In the genomic region with DNA sequence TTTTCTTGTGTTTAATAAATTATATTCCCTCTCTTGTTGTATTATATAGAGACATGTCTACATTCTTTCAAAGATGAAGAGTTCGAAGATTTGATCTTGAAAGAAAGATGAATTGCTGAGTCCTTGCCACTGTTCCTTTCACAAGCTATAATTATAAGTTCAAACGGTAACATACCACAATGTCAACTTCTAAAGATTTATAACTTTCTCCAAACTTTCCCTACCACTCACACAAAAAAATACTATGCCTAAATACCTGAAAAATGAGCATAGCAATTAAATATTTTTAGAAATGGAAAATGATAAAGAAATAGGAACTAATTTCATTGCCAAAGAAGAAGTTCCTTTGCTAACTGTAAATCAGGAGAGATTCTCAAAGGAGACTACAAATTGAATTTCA, we compare ENCODE assay signal across 40 cellular contexts.
"Had no signal": no experiment of that assay in that cellular context is flagged by ENCODE, and none has a peak within 500 bp of the region (broad histone marks: within the 10 kb centered on the region; RNA-seq: fewer than 3 reads in every experiment).

No MANE protein-coding gene starts in this region.

- H3K27me3 ChIP-seq: adrenal gland, Peyer's patch, SJSA1 had no signal

- H3K27me3 Mint-ChIP-seq: activated CD4-positive, alpha-beta memory T cell treated with anti-CD3 and anti-CD28 coated beads, Interleukin-2, amount 10 ng/mL, durations not matched to agents 7 days and 5 days; activated CD8-positive, alpha-beta memory T cell treated with anti-CD3 and anti-CD28 coated beads, Interleukin-2, amount 10 ng/mL, durations not matched to agents 7 days and 5 days; activated T-helper 17 cell treated with anti-CD3 and anti-CD28 coated beads, Interleukin-2, amount 50 U/mL, for 72 hours; brain had no signal

- FAIRE-seq: bronchial epithelial cell had no signal

- H3K4me1 ChIP-seq: Peyer's patch, SJSA1 had no signal

- H3K27ac ChIP-seq: adrenal gland, Peyer's patch, SJSA1, WERI-Rb-1 had no signal

- H3K4me3 Mint-ChIP-seq: activated CD4-positive, alpha-beta memory T cell treated with anti-CD3 and anti-CD28 coated beads, Interleukin-2, amount 10 ng/mL, durations not matched to agents 7 days and 5 days; activated CD8-positive, alpha-beta memory T cell treated with anti-CD3 and anti-CD28 coated beads, Interleukin-2, amount 10 ng/mL, durations not matched to agents 7 days and 5 days; activated T-cell treated with anti-CD3 and anti-CD28 coated beads, Interleukin-2, amount 50 U/mL, for 72 hours; activated T-helper 17 cell treated with anti-CD3 and anti-CD28 coated beads, Interleukin-2, amount 50 U/mL, for 72 hours; brain had no signal

- H3K36me3 Mint-ChIP-seq: brain had no signal

- H3K27ac Mint-ChIP-seq: activated CD4-positive, alpha-beta memory T cell treated with anti-CD3 and anti-CD28 coated beads, Interleukin-2, amount 10 ng/mL, durations not matched to agents 7 days and 5 days; activated CD8-positive, alpha-beta memory T cell treated with anti-CD3 and anti-CD28 coated beads, Interleukin-2, amount 10 ng/mL, durations not matched to agents 7 days and 5 days; activated naive CD4-positive, alpha-beta T cell treated with anti-CD3 and anti-CD28 coated beads, Interleukin-2, amount 50 U/mL, for 72 hours; activated T-cell treated with anti-CD3 and anti-CD28 coated beads, Interleukin-2, amount 50 U/mL, for 72 hours; activated T-helper 17 cell treated with anti-CD3 and anti-CD28 coated beads, Interleukin-2, amount 50 U/mL, for 72 hours; brain had no signal

- H3K36me3 ChIP-seq: adrenal gland, Peyer's patch had no signal

- ATAC-seq: activated CD8-positive, alpha-beta memory T cell treated with anti-CD3 and anti-CD28 coated beads, Interleukin-2, amount 10 ng/mL, durations not matched to agents 7 days and 5 days; activated naive CD4-positive, alpha-beta T cell treated with anti-CD3 and anti-CD28 coated beads, Interleukin-2, amount 50 U/mL, for 72 hours; activated T-cell treated with anti-CD3 and anti-CD28 coated beads, Interleukin-2, amount 50 U/mL, for 72 hours; activated T-helper 17 cell treated with anti-CD3 and anti-CD28 coated beads, Interleukin-2, amount 50 U/mL, for 72 hours; PC-3 had no signal

- H3K9me3 ChIP-seq: Peyer's patch, SJSA1 had no signal

- H3K9me3 Mint-ChIP-seq: activated CD4-positive, alpha-beta memory T cell treated with anti-CD3 and anti-CD28 coated beads, Interleukin-2, amount 10 ng/mL, durations not matched to agents 7 days and 5 days; activated naive CD4-positive, alpha-beta T cell treated with anti-CD3 and anti-CD28 coated beads, Interleukin-2, amount 50 U/mL, for 72 hours; activated T-cell treated with anti-CD3 and anti-CD28 coated beads, Interleukin-2, amount 50 U/mL, for 72 hours; activated T-helper 17 cell treated with anti-CD3 and anti-CD28 coated beads, Interleukin-2, amount 50 U/mL, for 72 hours; brain had no signal

- DNase-seq: activated CD4-positive, alpha-beta memory T cell treated with anti-CD3 and anti-CD28 coated beads, Interleukin-2, amount 10 ng/mL, durations not matched to agents 7 days and 5 days; activated CD4-positive, alpha-beta T cell treated with anti-CD3 and anti-CD28 coated beads for 1 hour; activated CD4-positive, alpha-beta T cell treated with anti-CD3 and anti-CD28 coated beads for 48 hours; activated CD4-positive, CD25-positive, alpha-beta regulatory T cell; activated CD8-positive, alpha-beta memory T cell treated with anti-CD3 and anti-CD28 coated beads for 24 hours; activated CD8-positive, alpha-beta memory T cell treated with anti-CD3 and anti-CD28 coated beads, Interleukin-2, amount 10 ng/mL, durations not matched to agents 7 days and 5 days; activated CD8-positive, alpha-beta memory T cell treated with anti-CD3 and anti-CD28 coated beads, Interleukin-2, amount 50 U/mL, for 48 hours; activated effector memory CD4-positive, alpha-beta T cell treated with anti-CD3 and anti-CD28 coated beads, Interleukin-2, amount 50 U/mL, for 16 hours; activated naive CD4-positive, alpha-beta T cell; activated T-cell treated with anti-CD3 and anti-CD28 coated beads, Interleukin-2, amount 50 U/mL, for 72 hours; adrenal gland; anterior cingulate cortex; caudate nucleus; MM.1S; MV-4-11; NCI-H1092; NCI-H1417; NCI-H146; NCI-H187; NCI-H2029 treated with DMSO at 0.1 percent for 48 hours; NCI-H2107; NCI-H2171; NCI-H510A; NCI-H526; NCI-H748 treated with DMSO at 0.1 percent for 48 hours; NK-92 treated with Interleukin-12 subunit alpha and Interleukin-12 subunit beta, amount 100 ng/mL, for 24 hours; PC-3; Peyer's patch; RPMI8226; SHP77 treated with DMSO at 0.1 percent for 48 hours; SW 1271; T-helper 1 cell; T-helper 2 cell; T-helper 9 cell; WERI-Rb-1 had no signal

- H3K4me3 ChIP-seq: adrenal gland, Peyer's patch, SJSA1 had no signal
